Comparison of ENCODE assay signal across 28 cellular contexts in the genomic region with DNA sequence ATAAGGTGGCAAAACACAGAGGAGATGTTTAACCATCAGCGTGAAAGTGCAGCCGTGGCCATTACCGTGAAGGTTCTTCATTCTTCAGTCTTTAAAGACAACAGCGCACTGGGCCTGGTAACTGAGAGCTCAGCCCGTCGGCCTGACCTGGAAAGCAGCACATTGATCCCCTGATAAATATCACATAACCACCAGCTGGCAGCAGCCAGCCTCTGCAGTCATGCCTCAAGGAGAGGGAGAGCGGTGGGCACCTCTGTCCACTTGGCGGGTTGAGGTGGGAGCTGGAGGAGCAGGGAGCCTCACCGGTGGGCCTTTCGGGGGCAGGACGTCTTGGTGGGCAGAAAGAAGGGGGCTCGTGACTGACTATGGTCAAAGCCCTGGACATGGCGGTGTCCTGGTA.
"Had no signal": no experiment of that assay in that cellular context is flagged by ENCODE, and none has a peak within 500 bp of the region (broad histone marks: within the 10 kb centered on the region; RNA-seq: fewer than 3 reads in every experiment).

No MANE protein-coding gene starts in this region.

- H3K27me3 ChIP-seq: breast epithelium had no signal

- H3K36me3 ChIP-seq: breast epithelium had no signal

- DNase-seq: activated B cell treated with CpG ODN at 0.5 μM for 24 hours; activated CD4-positive, alpha-beta memory T cell treated with anti-CD3 and anti-CD28 coated beads for 36 hours; activated CD4-positive, alpha-beta T cell treated with anti-CD3 and anti-CD28 coated beads for 1 hour; activated CD4-positive, alpha-beta T cell treated with anti-CD3 and anti-CD28 coated beads, Interleukin-2, amount 10 ng/mL, durations not matched to agents 7 days and 5 days; activated gamma-delta T cell; activated naive CD4-positive, alpha-beta T cell treated with anti-CD3 and anti-CD28 coated beads for 36 hours; activated T-cell treated with anti-CD3 and anti-CD28 coated beads for 4 hours; activated T-cell treated with anti-CD3 and anti-CD28 coated beads, Interleukin-2, amount 50 U/mL, for 48 hours; amygdala; caudate nucleus; Kasumi-1; NCI-H1105 treated with DMSO at 0.1 percent for 48 hours; NCI-H146; NCI-H1930; NCI-H2171; NCI-H2227 treated with DMSO at 0.1 percent for 48 hours; NCI-H446 treated with DMSO at 0.1 percent for 48 hours; NCI-H524 treated with DMSO at 0.1 percent for 48 hours; NCI-H748 treated with DMSO at 0.1 percent for 48 hours; RPMI8226; SW 1271 had no signal

- ATAC-seq: activated T-helper 17 cell treated with anti-CD3 and anti-CD28 coated beads, Interleukin-2, amount 50 U/mL, for 72 hours; Panc1; Right ventricle myocardium inferior had no signal

- H3K27ac Mint-ChIP-seq: activated B cell treated with CpG ODN at 0.5 μM for 24 hours; activated CD4-positive, alpha-beta memory T cell treated with anti-CD3 and anti-CD28 coated beads for 36 hours; activated CD4-positive, alpha-beta T cell treated with anti-CD3 and anti-CD28 coated beads, Interleukin-2, amount 10 ng/mL, durations not matched to agents 7 days and 5 days; activated naive CD4-positive, alpha-beta T cell treated with anti-CD3 and anti-CD28 coated beads for 36 hours; activated naive CD8-positive, alpha-beta T cell; activated T-helper 17 cell treated with anti-CD3 and anti-CD28 coated beads, Interleukin-2, amount 50 U/mL, for 72 hours had no signal

- H3K9me3 ChIP-seq: breast epithelium had no signal

- H3K4me1 ChIP-seq: breast epithelium had no signal

- H3K36me3 Mint-ChIP-seq: activated CD4-positive, alpha-beta memory T cell treated with anti-CD3 and anti-CD28 coated beads for 36 hours; activated naive CD8-positive, alpha-beta T cell had no signal

- H3K4me1 Mint-ChIP-seq: activated B cell treated with CpG ODN at 0.5 μM for 24 hours; activated CD4-positive, alpha-beta T cell treated with anti-CD3 and anti-CD28 coated beads, Interleukin-2, amount 10 ng/mL, durations not matched to agents 7 days and 5 days; activated T-helper 17 cell treated with anti-CD3 and anti-CD28 coated beads, Interleukin-2, amount 50 U/mL, for 72 hours had no signal

- H3K27ac ChIP-seq: coronary artery, SK-N-MC had no signal

- H3K4me3 Mint-ChIP-seq: activated B cell treated with CpG ODN at 0.5 μM for 24 hours; activated CD4-positive, alpha-beta memory T cell treated with anti-CD3 and anti-CD28 coated beads for 36 hours; activated CD4-positive, alpha-beta T cell treated with anti-CD3 and anti-CD28 coated beads, Interleukin-2, amount 10 ng/mL, durations not matched to agents 7 days and 5 days; activated naive CD4-positive, alpha-beta T cell treated with anti-CD3 and anti-CD28 coated beads for 36 hours; activated naive CD8-positive, alpha-beta T cell; activated T-helper 17 cell treated with anti-CD3 and anti-CD28 coated beads, Interleukin-2, amount 50 U/mL, for 72 hours had no signal

- H3K4me3 ChIP-seq: breast epithelium, coronary artery, SK-N-MC had no signal

- H3K27me3 Mint-ChIP-seq: activated B cell treated with CpG ODN at 0.5 μM for 24 hours; activated CD4-positive, alpha-beta memory T cell treated with anti-CD3 and anti-CD28 coated beads for 36 hours; activated CD4-positive, alpha-beta T cell treated with anti-CD3 and anti-CD28 coated beads, Interleukin-2, amount 10 ng/mL, durations not matched to agents 7 days and 5 days; activated naive CD8-positive, alpha-beta T cell; activated T-helper 17 cell treated with anti-CD3 and anti-CD28 coated beads, Interleukin-2, amount 50 U/mL, for 72 hours had no signal
